8 cellular contexts compared by ENCODE assay signal in the genomic region with DNA sequence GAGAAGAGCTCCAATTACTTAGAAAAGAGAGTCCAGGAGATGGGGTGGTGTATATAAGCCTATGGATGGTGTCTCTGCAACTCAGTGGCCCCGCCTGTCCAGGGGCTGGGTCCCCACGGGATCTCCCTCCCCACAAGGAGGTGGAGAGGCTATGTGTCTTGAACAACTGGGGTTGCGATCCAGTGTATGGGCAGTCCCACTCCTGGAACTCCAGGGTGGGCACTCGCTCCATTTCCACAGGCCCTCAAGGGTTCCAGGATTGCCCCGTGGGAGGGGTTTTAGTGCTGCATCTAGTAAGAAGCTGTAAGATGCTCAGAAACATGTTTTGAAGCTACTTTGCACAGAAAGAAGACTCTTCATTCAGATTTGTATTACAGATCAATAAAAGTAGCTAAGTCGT. TPM values are rescaled to one million over a fixed set of nuclear protein-coding genes. Genes with fewer than 3 reads are reported as not detected.
A peak's percentile ranks its signal among the peaks of the same experiment; 100 is the strongest.
DNase-seq lines count a peak whose midpoint lies in the region; ATAC-seq and TF ChIP-seq lines count a peak whose summit lies in the region.

No MANE protein-coding gene starts in this region.

- peaks cover 20% of the 10 kb centered on the region; the same call in 1 of the 2 replicates for H3K79me2 ChIP-seq in H9 (ENCODE audit: insufficient read depth, low read length)

- H3K9me3 ChIP-seq in H9 (ENCODE audit: control insufficient read depth, low read depth, low read length), result no peaks in the 10 kb centered on the region

- no peak overlapping the region for H2AFZ ChIP-seq in H9 (ENCODE audit: low read length)

- no peak overlapping the region for H2BK15ac ChIP-seq in H9 (ENCODE audit: low read depth, low read length)

- peak overlapping the region; percentile 86 to 89 for H3K4me3 Mint-ChIP-seq in H9
- peak overlapping the region; percentile 85 for H3K4me3 Mint-ChIP-seq in nephron progenitor cell

- no peak overlapping the region for H2BK5ac ChIP-seq in H9 (ENCODE audit: insufficient read length, low read length)

- no peak for TF ChIP-seq CTCF in H9 (conservative IDR thresholded peaks at IDR 0.05)
- no peak for TF ChIP-seq CTCF in epithelial cell of proximal tubule (conservative IDR thresholded peaks at IDR 0.05; ENCODE audit: low read depth, low read length)
- TF ChIP-seq CTCF in nephron progenitor cell (IDR thresholded peaks at IDR 0.05), result no peak

- no peak overlapping the region for H2BK20ac ChIP-seq in H9 (ENCODE audit: low read depth, low read length, poor library complexity, severe bottlenecking)

- no peaks in the 10 kb centered on the region for H3K27me3 ChIP-seq in H9 (ENCODE audit: insufficient read depth, low read length)

- peak overlapping the region; percentile 87 for H3K4me2 ChIP-seq in H9 (ENCODE audit: insufficient read depth, insufficient read length, low read length)

- no peak overlapping the region for H2AK5ac ChIP-seq in H9 (ENCODE audit: insufficient read length, low read length)

- H3K23ac ChIP-seq in H9 (ENCODE audit: insufficient read length, low read depth, low read length), result no peak overlapping the region

- no CpG with 5 or more reads among the region's 6 CpGs for WGBS in H9 (ENCODE audit: extremely low coverage, insufficient read length, low lambda C conversion rate)

- H3K4ac ChIP-seq in H9 (ENCODE audit: low read depth, low read length), result no peak overlapping the region

- peak overlapping the region; percentile 85 for H3K4me3 ChIP-seq in epithelial cell of proximal tubule (ENCODE audit: low read depth, low read length)

- H3K18ac ChIP-seq in H9 (ENCODE audit: insufficient read length, low read depth, low read length), result peak overlapping the region; percentile 15

- H2BK120ac ChIP-seq in H9 (ENCODE audit: low read depth, low read length, poor library complexity, severe bottlenecking), result no peak overlapping the region

- peaks cover 7% of the 10 kb centered on the region for H3K23me2 ChIP-seq in H9 (ENCODE audit: insufficient read length, low read depth, low read length, poor library complexity, severe bottlenecking)

- H3K27ac Mint-ChIP-seq in H9 (no peak overlapping the region; a peak in 1 of 7 replicates), nephron progenitor cell (no peak overlapping the region)

- peak; percentile 61 for DNase-seq in DMS114 treated with DMSO at 0.1 percent for 48 hours (lab: John Stamatoyannopoulos, UW; ENCODE audit: unreplicated experiment)
- no peak for DNase-seq in H9
- peak; percentile 15 for DNase-seq in SK-MEL-5 (ENCODE audit: low read depth, low spot score)
- no peak for DNase-seq in epithelial cell of proximal tubule (ENCODE audit: low read depth)
- DNase-seq in nephron progenitor cell, result peak; percentile 7
- no peak for DNase-seq in SKM-1 treated with dmso at 0.1 percent for 144 hours (lab: John Stamatoyannopoulos, UW; ENCODE audit: unreplicated experiment)
- no peak for DNase-seq in NCI-H1092 (lab: John Stamatoyannopoulos, UW)

- H3K4me1 ChIP-seq in H9 (ENCODE audit: insufficient read depth, low read length), result no peaks in the 10 kb centered on the region

- no peak overlapping the region for H3K9ac ChIP-seq in H9 (ENCODE audit: extremely low read depth, insufficient read length, low read length)

- H4K20me1 ChIP-seq in H9 (ENCODE audit: control insufficient read depth, insufficient read depth, insufficient read length), result no peaks in the 10 kb centered on the region

- H3K14ac ChIP-seq in H9 (ENCODE audit: insufficient read depth, low read length), result no peak overlapping the region

- no peak overlapping the region for H3T11ph ChIP-seq in H9 (ENCODE audit: low read length)

- no peak overlapping the region for H4K5ac ChIP-seq in H9 (ENCODE audit: insufficient read length, low read depth, low read length)

- no peaks in the 10 kb centered on the region for H3K9me3 Mint-ChIP-seq in H9
- H3K9me3 Mint-ChIP-seq in nephron progenitor cell, result no peaks in the 10 kb centered on the region

- peaks cover 18 to 20% of the 10 kb centered on the region in 2 experiments for H3K4me1 Mint-ChIP-seq in H9
- peaks cover 32% of the 10 kb centered on the region for H3K4me1 Mint-ChIP-seq in nephron progenitor cell

- ATAC-seq in HG02840 (IDR thresholded peaks at IDR 0.05; ENCODE audit: low FRiP score, unreplicated experiment), result no peak

- in situ Hi-C loops in SK-MEL-5 (cut with HindIII; ENCODE audit: low pct_unique_long_range_greater_than_20kb, low sequenced_read_pairs), result no loop called here

- no peak overlapping the region for H4K91ac ChIP-seq in H9 (ENCODE audit: insufficient read length, low read depth, low read length)

- H3K36me3 Mint-ChIP-seq in H9 (ENCODE audit: insufficient read depth in 1 of 3, low read depth in 3 of 3), result no peaks in the 10 kb centered on the region; a peak in 1 of 7 replicates
- H3K36me3 Mint-ChIP-seq in nephron progenitor cell (ENCODE audit: low read depth), result peaks cover 16% of the 10 kb centered on the region

- no peaks in the 10 kb centered on the region for H3K79me1 ChIP-seq in H9 (ENCODE audit: insufficient read depth, low read depth, low read length, poor library complexity, severe bottlenecking)

- H3K27me3 Mint-ChIP-seq in H9 (ENCODE audit: low read depth) (peaks cover 31% of the 10 kb centered on the region), nephron progenitor cell (ENCODE audit: low read depth, poor library complexity) (peaks cover 6% of the 10 kb centered on the region)

- H3K27ac ChIP-seq in H9 (ENCODE audit: insufficient read length, low read depth, low read length), result no peak overlapping the region

- H4K8ac ChIP-seq in H9 (replicated peaks; ENCODE audit: insufficient read length, low read depth, low read length), result no peak overlapping the region

- no peak overlapping the region for H2BK12ac ChIP-seq in H9 (ENCODE audit: insufficient read length, low read depth, low read length)

- H3K56ac ChIP-seq in H9 (ENCODE audit: insufficient read length, low read depth, low read length), result no peak overlapping the region

RNA-seq across cellular contexts. Expression of a gene that starts 0.6 kb away (rescaled TPM):
- total RNA-seq in H9 (2021) (58.3 and 69.3 TPM in 2 replicates), epithelial cell of proximal tubule (32.9 and 34.1 TPM in 2 replicates)
- 46.1 and 49.1 TPM in 2 replicates for total RNA-seq in SK-MEL-5 (2014; rRNA removed; shearing (Covaris generic))
- 27.0 and 32.4 TPM in 2 replicates for polyA plus RNA-seq in SK-MEL-5 (2015; cell fraction: cytosol; rRNA removed)
- polyA plus RNA-seq in SK-MEL-5 (2015; cell fraction: nucleus; rRNA removed), result 25.9 and 29.9 TPM in 2 replicates

Comparison
In these comparisons a context has a peak if more than half of its experiments do, and no peak if none do; other contexts are left out.
1. DNase-seq: peak in DMS114 treated with DMSO at 0.1 percent for 48 hours (single experiment), SK-MEL-5 (single experiment) and nephron progenitor cell (single experiment); none in H9 (single experiment), epithelial cell of proximal tubule (single experiment), SKM-1 treated with dmso at 0.1 percent for 144 hours (single experiment) and NCI-H1092 (single experiment).